14 cellular contexts compared by ENCODE assay signal in the genomic region with DNA sequence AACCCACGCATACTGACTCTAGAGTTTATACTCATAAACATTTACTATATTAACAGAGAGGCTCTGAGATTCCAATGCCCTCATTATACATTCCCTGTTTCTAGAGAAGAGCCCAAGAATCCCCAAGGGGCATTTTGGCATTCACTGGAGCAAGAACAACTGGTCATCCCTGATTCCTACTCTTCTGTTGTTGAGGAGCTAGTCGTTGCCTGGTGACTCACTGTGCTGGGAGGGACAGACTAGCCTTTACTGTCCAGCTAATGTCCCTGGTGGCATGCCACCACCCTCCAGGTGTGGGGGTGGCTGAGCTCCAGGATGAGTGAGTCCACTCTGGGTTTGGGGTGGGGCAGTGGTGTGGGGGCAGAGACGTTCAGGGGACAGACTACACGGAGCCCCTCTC. TPM values are rescaled to one million over a fixed set of nuclear protein-coding genes. Genes with fewer than 3 reads are reported as not detected.
DNase-seq lines count a peak whose midpoint lies in the region; ATAC-seq, FAIRE-seq and TF ChIP-seq lines count a peak whose summit lies in the region.
"Had no signal": no experiment of that assay in that cellular context is flagged by ENCODE, and none has a peak within 500 bp of the region (broad histone marks: within the 10 kb centered on the region; RNA-seq: fewer than 3 reads in every experiment).

No MANE protein-coding gene starts in this region.

- H4K20me1 ChIP-seq in osteoblast (ENCODE audit: insufficient read depth, low read length), result no peaks in the 10 kb centered on the region

- 0 out of 2 replicates have a peak overlapping the region, but pooled peaks have one; percentile 0 for H3K27ac ChIP-seq in C4-2B
- H3K27ac ChIP-seq in osteoblast (ENCODE audit: low read depth, low read length), result peak overlapping the region; percentile 41

- no peak overlapping the region for H2AFZ ChIP-seq in osteoblast (ENCODE audit: low read length)

- H3K4me2 ChIP-seq in osteoblast (ENCODE audit: insufficient read depth, low read length), result peak overlapping the region; percentile 8

- no peaks in the 10 kb centered on the region for H3K79me2 ChIP-seq in osteoblast (ENCODE audit: insufficient read depth, low read length)

- no peaks in the 10 kb centered on the region for H3K27me3 ChIP-seq in osteoblast (ENCODE audit: insufficient read depth, low read length)

- no peak for ATAC-seq in HG03159 (IDR thresholded peaks at IDR 0.05; ENCODE audit: unreplicated experiment)
- ATAC-seq: activated CD8-positive, alpha-beta memory T cell treated with anti-CD3 and anti-CD28 coated beads, Interleukin-2, amount 10 ng/mL, durations not matched to agents 7 days and 5 days had no signal

- H3K9me3 ChIP-seq in osteoblast (ENCODE audit: low read depth, low read length), result no peaks in the 10 kb centered on the region

- H3K4me3 ChIP-seq in osteoblast (ENCODE audit: insufficient read depth, low read length), result no peak overlapping the region

- FAIRE-seq in RCC 7860 (lab: Jason Lieb, UNC), result peak; percentile 90
- FAIRE-seq: GM12892 had no signal

- TF ChIP-seq CTCF in C4-2B (conservative IDR thresholded peaks at IDR 0.05), result no peak
- TF ChIP-seq CTCF in osteoblast (IDR thresholded peaks at IDR 0.05; ENCODE audit: extremely low read depth, low read depth, low read length), result no peak

- H3K4me1 ChIP-seq in osteoblast (ENCODE audit: insufficient read depth, low read length), result peaks cover 29% of the 10 kb centered on the region

- DNase-seq in RCC 7860 (ENCODE audit: low spot score) (peak; percentile 97), fibroblast of gingiva (ENCODE audit: low read depth) (peak; percentile 86), osteoblast (ENCODE audit: insufficient read length, low spot score, missing footprints) (peak; percentile 94), cerebellum (ENCODE audit: low spot score) (no peak), NCI-H2029 treated with DMSO at 0.1 percent for 48 hours (lab: John Stamatoyannopoulos, UW) (no peak), NCI-H2196 (lab: John Stamatoyannopoulos, UW; ENCODE audit: unreplicated experiment) (no peak)
- DNase-seq: activated CD8-positive, alpha-beta memory T cell treated with anti-CD3 and anti-CD28 coated beads, Interleukin-2, amount 10 ng/mL, durations not matched to agents 7 days and 5 days; CD4-positive, CD25-positive, alpha-beta regulatory T cell; Kasumi-1; NCI-H524 treated with DMSO at 0.1 percent for 48 hours; T-helper 2 cell had no signal

- no peaks in the 10 kb centered on the region for H3K36me3 ChIP-seq in osteoblast (ENCODE audit: insufficient read depth, low read length)

RNA-seq across cellular contexts. Expression of a gene that starts 49.2 kb away (rescaled TPM):
- total RNA-seq in osteoblast (145 and 161 TPM in 2 replicates), cerebellum (123 TPM)

Comparison
In these comparisons a context has a peak if more than half of its experiments do, and no peak if none do; other contexts are left out.
1. DNase-seq: peak in RCC 7860 (single experiment), fibroblast of gingiva (single experiment) and osteoblast (single experiment); none in cerebellum (single experiment), NCI-H2029 treated with DMSO at 0.1 percent for 48 hours (single experiment) and NCI-H2196 (single experiment).